1 cellular context compared by ENCODE assay signal in the genomic region with DNA sequence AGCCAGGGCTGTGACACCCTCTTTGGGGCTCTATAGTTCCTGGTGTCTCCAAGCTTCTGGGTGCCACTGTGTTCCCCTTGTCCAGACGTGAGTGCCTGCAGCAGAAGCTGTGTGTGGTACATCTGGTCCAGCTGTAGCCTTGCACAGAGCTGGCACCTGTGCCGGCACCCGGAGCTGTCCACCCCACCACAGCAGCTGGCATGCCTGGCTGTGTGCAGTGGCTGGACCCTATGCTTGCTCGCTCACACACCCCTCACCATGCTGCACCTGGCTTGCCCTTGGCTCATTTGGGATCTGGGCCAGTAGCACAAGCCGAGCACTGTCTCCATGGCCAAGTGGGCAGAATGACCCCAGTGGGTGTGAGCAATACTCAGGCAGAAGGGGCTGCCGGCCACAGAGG.
A peak's percentile ranks its signal among the peaks of the same experiment; 100 is the strongest.
TF ChIP-seq lines count a peak whose summit lies in the region.

No MANE protein-coding gene starts in this region.

TF ChIP-seq in K562, 482 proteins besides CTCF, POLR2A, EP300 and RAD21:
- TF ChIP-seq, protein P1, sequence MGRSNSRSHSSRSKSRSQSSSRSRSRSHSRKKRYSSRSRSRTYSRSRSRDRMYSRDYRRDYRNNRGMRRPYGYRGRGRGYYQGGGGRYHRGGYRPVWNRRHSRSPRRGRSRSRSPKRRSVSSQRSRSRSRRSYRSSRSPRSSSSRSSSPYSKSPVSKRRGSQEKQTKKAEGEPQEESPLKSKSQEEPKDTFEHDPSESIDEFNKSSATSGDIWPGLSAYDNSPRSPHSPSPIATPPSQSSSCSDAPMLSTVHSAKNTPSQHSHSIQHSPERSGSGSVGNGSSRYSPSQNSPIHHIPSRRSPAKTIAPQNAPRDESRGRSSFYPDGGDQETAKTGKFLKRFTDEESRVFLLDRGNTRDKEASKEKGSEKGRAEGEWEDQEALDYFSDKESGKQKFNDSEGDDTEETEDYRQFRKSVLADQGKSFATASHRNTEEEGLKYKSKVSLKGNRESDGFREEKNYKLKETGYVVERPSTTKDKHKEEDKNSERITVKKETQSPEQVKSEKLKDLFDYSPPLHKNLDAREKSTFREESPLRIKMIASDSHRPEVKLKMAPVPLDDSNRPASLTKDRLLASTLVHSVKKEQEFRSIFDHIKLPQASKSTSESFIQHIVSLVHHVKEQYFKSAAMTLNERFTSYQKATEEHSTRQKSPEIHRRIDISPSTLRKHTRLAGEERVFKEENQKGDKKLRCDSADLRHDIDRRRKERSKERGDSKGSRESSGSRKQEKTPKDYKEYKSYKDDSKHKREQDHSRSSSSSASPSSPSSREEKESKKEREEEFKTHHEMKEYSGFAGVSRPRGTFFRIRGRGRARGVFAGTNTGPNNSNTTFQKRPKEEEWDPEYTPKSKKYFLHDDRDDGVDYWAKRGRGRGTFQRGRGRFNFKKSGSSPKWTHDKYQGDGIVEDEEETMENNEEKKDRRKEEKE (IDR thresholded peaks at IDR 0.05; ENCODE audit: borderline replicate concordance in 1 of 2, control insufficient read depth in 1 of 2, low read depth in 2 of 2, low read length in 1 of 2) = no peak
- TF ChIP-seq ZNF583 (CRISPR knock-in tag; IDR thresholded peaks at IDR 0.05) (no peak), ZNF561 (CRISPR knock-in tag; conservative IDR thresholded peaks at IDR 0.05) (no peak), CREBBP (IDR thresholded peaks at IDR 0.05; ENCODE audit: low read depth, low read length) (no peak), POLR2G (IDR thresholded peaks at IDR 0.05; ENCODE audit: low read depth, low read length) (peak; percentile 36; the same call in 1 of the 2 replicates), SAP30 (IDR thresholded peaks at IDR 0.05; ENCODE audit: borderline replicate concordance, insufficient read depth, low read depth, low read length, poor library complexity, severe bottlenecking) (no peak), DPF2 (IDR thresholded peaks at IDR 0.05) (no peak), RUNX1 (IDR thresholded peaks at IDR 0.05; ENCODE audit: low read depth) (no peak), PHF20 (IDR thresholded peaks at IDR 0.05; ENCODE audit: partially characterized antibody) (no peak), FOS (IDR thresholded peaks at IDR 0.05; ENCODE audit: extremely low read depth, insufficient read length) (no peak), SRSF1 (IDR thresholded peaks at IDR 0.05; ENCODE audit: low read depth, low read length) (no peak), RAD51 (IDR thresholded peaks at IDR 0.05; ENCODE audit: borderline replicate concordance, low read depth) (no peak)
- TF ChIP-seq, protein P2, sequence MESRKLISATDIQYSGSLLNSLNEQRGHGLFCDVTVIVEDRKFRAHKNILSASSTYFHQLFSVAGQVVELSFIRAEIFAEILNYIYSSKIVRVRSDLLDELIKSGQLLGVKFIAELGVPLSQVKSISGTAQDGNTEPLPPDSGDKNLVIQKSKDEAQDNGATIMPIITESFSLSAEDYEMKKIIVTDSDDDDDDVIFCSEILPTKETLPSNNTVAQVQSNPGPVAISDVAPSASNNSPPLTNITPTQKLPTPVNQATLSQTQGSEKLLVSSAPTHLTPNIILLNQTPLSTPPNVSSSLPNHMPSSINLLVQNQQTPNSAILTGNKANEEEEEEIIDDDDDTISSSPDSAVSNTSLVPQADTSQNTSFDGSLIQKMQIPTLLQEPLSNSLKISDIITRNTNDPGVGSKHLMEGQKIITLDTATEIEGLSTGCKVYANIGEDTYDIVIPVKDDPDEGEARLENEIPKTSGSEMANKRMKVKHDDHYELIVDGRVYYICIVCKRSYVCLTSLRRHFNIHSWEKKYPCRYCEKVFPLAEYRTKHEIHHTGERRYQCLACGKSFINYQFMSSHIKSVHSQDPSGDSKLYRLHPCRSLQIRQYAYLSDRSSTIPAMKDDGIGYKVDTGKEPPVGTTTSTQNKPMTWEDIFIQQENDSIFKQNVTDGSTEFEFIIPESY (CRISPR knock-in tag; IDR thresholded peaks at IDR 0.05) = 0 out of 2 replicates have a peak, but pooled peaks have one; percentile 5
- TF ChIP-seq, protein P3, sequence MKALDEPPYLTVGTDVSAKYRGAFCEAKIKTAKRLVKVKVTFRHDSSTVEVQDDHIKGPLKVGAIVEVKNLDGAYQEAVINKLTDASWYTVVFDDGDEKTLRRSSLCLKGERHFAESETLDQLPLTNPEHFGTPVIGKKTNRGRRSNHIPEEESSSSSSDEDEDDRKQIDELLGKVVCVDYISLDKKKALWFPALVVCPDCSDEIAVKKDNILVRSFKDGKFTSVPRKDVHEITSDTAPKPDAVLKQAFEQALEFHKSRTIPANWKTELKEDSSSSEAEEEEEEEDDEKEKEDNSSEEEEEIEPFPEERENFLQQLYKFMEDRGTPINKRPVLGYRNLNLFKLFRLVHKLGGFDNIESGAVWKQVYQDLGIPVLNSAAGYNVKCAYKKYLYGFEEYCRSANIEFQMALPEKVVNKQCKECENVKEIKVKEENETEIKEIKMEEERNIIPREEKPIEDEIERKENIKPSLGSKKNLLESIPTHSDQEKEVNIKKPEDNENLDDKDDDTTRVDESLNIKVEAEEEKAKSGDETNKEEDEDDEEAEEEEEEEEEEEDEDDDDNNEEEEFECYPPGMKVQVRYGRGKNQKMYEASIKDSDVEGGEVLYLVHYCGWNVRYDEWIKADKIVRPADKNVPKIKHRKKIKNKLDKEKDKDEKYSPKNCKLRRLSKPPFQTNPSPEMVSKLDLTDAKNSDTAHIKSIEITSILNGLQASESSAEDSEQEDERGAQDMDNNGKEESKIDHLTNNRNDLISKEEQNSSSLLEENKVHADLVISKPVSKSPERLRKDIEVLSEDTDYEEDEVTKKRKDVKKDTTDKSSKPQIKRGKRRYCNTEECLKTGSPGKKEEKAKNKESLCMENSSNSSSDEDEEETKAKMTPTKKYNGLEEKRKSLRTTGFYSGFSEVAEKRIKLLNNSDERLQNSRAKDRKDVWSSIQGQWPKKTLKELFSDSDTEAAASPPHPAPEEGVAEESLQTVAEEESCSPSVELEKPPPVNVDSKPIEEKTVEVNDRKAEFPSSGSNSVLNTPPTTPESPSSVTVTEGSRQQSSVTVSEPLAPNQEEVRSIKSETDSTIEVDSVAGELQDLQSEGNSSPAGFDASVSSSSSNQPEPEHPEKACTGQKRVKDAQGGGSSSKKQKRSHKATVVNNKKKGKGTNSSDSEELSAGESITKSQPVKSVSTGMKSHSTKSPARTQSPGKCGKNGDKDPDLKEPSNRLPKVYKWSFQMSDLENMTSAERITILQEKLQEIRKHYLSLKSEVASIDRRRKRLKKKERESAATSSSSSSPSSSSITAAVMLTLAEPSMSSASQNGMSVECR (CRISPR knock-in tag; IDR thresholded peaks at IDR 0.05) = no peak
